Comparison of ENCODE assay signal across 1 cellular context in the genomic region with DNA sequence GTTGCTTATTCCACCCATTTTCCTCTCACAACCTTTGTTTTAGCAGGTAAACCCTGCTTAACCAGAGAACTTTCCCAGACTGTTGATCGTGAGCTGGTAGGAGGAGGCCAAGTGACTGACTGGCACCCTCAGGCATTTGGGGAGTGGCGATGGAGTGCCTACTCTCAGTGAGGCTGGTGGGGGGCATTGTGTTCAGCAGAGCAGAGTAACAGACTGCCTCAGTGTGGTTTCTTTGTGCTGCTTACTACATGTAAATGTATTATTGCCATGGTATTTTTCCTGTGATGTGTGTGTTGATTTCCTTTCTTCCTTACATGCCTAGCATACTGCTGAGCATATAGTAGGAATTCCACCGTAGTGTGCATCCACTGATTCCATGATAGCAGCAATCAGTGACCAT.
TF ChIP-seq lines count a peak whose summit lies in the region.

No MANE protein-coding gene starts in this region.

TF ChIP-seq in H1, 55 proteins besides CTCF, POLR2A, EP300 and RAD21:
- TF ChIP-seq BCL11A (IDR thresholded peaks at IDR 0.05; ENCODE audit: low read depth in 2 of 2, low read length in 2 of 2), result no peak
- no peak for TF ChIP-seq BRCA1 (IDR thresholded peaks at IDR 0.05; ENCODE audit: low read depth, low read length)
- peak; percentile 22; the same call in 1 of the 2 replicates for TF ChIP-seq TEAD4 (IDR thresholded peaks at IDR 0.05; ENCODE audit: low read depth, low read length)
- no peak for TF ChIP-seq POLR2AphosphoS5 (IDR thresholded peaks at IDR 0.05; ENCODE audit: low read depth, low read length)
- TF ChIP-seq SP1 (IDR thresholded peaks at IDR 0.05; ENCODE audit: low read depth, low read length), result 0 out of 2 replicates have a peak, but pooled peaks have one; percentile 14
- TF ChIP-seq KDM1A (IDR thresholded peaks at IDR 0.05; ENCODE audit: borderline replicate concordance, low read length), result no peak
- no peak for TF ChIP-seq YY1 (IDR thresholded peaks at IDR 0.05; ENCODE audit: low read depth, low read length)
- no peak for TF ChIP-seq EZH2 (IDR thresholded peaks at IDR 0.05; ENCODE audit: low read depth, low read length, severe bottlenecking)
- TF ChIP-seq JUND (IDR thresholded peaks at IDR 0.05; ENCODE audit: low read length), result no peak
- no peak for TF ChIP-seq SIX5 (IDR thresholded peaks at IDR 0.05; ENCODE audit: low read depth, low read length)
- TF ChIP-seq NANOG (IDR thresholded peaks at IDR 0.05; ENCODE audit: insufficient read depth, low read depth, low read length, poor library complexity, severe bottlenecking), result no peak
- no peak for TF ChIP-seq CBX5 (IDR thresholded peaks at IDR 0.05; ENCODE audit: low read depth, low read length)
- TF ChIP-seq EGR1 (IDR thresholded peaks at IDR 0.05; ENCODE audit: borderline replicate concordance, low read depth, low read length), result no peak
- TF ChIP-seq RNF2 (IDR thresholded peaks at IDR 0.05; ENCODE audit: borderline replicate concordance, low read depth, low read length, missing control alignments, poor library complexity, severe bottlenecking), result no peak
